Comparison of ENCODE assay signal across 1 cellular context in the genomic region with DNA sequence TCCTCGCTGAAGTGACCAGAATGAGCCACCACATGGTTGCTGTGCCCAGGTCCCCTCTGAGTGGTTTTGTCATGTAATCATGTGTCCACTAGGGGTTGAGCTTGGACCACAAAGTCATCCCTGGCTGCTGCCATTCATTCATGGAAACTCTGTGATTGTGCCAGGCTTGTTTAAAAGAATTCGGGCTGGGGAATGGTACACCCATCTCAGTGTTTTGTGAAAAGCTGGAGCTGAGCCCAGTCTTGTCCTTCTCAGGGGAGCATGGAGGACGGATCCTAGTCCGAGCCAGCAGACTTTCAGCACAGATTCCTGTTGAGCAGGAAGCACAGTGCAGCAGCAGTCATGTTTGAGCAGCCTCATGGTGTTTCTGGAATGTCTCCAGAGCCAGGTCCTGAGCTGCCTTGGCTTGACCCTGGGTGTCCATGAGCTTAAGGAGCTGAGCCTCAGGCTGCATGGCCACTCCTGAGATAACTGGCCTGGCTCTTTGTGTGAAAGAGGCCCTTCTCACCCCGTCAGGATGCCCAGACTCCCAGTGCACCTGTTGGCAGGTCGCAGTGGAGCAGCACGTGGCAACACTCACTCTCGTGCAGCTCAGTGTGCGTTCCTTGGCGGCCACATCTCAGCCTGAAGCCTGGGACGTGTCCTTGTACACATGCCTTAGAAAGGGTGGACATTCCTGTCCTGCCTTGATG.
TF ChIP-seq lines count a peak whose summit lies in the region.

No MANE protein-coding gene starts in this region.

TF ChIP-seq in WTC11, 78 proteins besides CTCF, POLR2A, EP300 and RAD21 (continued from another document):
- TF ChIP-seq AFF4 (CRISPR knock-in tag; IDR thresholded peaks at IDR 0.05; ENCODE audit: borderline replicate concordance) = no peak
- no peak for TF ChIP-seq CREM (CRISPR knock-in tag; IDR thresholded peaks at IDR 0.05)
- no peak for TF ChIP-seq ZNF263 (CRISPR knock-in tag; IDR thresholded peaks at IDR 0.05; ENCODE audit: low read depth)
- TF ChIP-seq SOX15 (CRISPR knock-in tag; IDR thresholded peaks at IDR 0.05) = no peak
- no peak; the same call in 1 of the 2 replicates for TF ChIP-seq HMGXB4 (CRISPR knock-in tag; IDR thresholded peaks at IDR 0.05)
- no peak for TF ChIP-seq NR3C1 (CRISPR knock-in tag; conservative IDR thresholded peaks at IDR 0.05; ENCODE audit: low read depth)
